ENCODE assay signal across 12 cellular contexts in genomic region chr1:23451452-23451851, GRCh38. TPM values are rescaled to one million over a fixed set of nuclear protein-coding genes. Genes with fewer than 3 reads are reported as not detected.
DNase-seq lines count a peak whose midpoint lies in the region; ATAC-seq and TF ChIP-seq lines count a peak whose summit lies in the region.
"Had no signal": no experiment of that assay in that cellular context is flagged by ENCODE, and none has a peak within 500 bp of the region (broad histone marks: within the 10 kb centered on the region; RNA-seq: fewer than 3 reads in every experiment).

No MANE protein-coding gene starts in this region.

- ATAC-seq in mucosa of descending colon (peak; percentile 30), HG02885 (IDR thresholded peaks at IDR 0.05; ENCODE audit: poor library complexity, unreplicated experiment) (no peak)

- peaks cover 8% of the 10 kb centered on the region for H3K27me3 Mint-ChIP-seq in activated CD4-positive, alpha-beta T cell treated with anti-CD3 and anti-CD28 coated beads, Interleukin-2, amount 10 ng/mL, durations not matched to agents 7 days and 5 days
- H3K27me3 Mint-ChIP-seq in brain (no peaks in the 10 kb centered on the region), type B pancreatic cell (no peaks in the 10 kb centered on the region)

- H3K36me3 Mint-ChIP-seq in activated CD4-positive, alpha-beta T cell treated with anti-CD3 and anti-CD28 coated beads, Interleukin-2, amount 10 ng/mL, durations not matched to agents 7 days and 5 days (ENCODE audit: low read depth): no peaks in the 10 kb centered on the region
- peaks cover 15% of the 10 kb centered on the region for H3K36me3 Mint-ChIP-seq in brain
- H3K36me3 Mint-ChIP-seq in type B pancreatic cell: peaks cover 7% of the 10 kb centered on the region
- H3K36me3 Mint-ChIP-seq: natural killer cell treated with Interleukin-12 subunit alpha and Interleukin-12 subunit beta and Interleukin-15 and Interleukin-18, amount 100 ng/mL, for 72 hours had no signal

- intact Hi-C loops in mucosa of descending colon (cut with DNase I, micrococcal nuclease): no loop called here

- POLR2A ChIA-PET in activated CD4-positive, alpha-beta T cell treated with anti-CD3 and anti-CD28 coated beads, Interleukin-2, amount 10 ng/mL, durations not matched to agents 7 days and 5 days (lab: Charles Lee): no interaction called here

- H3K4me1 ChIP-seq in mucosa of descending colon (ENCODE audit: low read depth): peaks cover 19% of the 10 kb centered on the region

- DNase-seq in activated CD4-positive, alpha-beta T cell treated with anti-CD3 and anti-CD28 coated beads, Interleukin-2, amount 10 ng/mL, durations not matched to agents 7 days and 5 days: no peak
- no peak for DNase-seq in activated CD4-positive, alpha-beta T cell treated with anti-CD3 and anti-CD28 coated beads, Interleukin-2, amount 50 U/mL, for 1 hour
- peak in 1 of 3 donors; percentile 48 for DNase-seq in mucosa of descending colon
- DNase-seq in type B pancreatic cell (ENCODE audit: extremely low spot score, unreplicated experiment): no peak
- DNase-seq in DMS153 treated with DMSO at 0.1 percent for 48 hours (lab: John Stamatoyannopoulos, UW; ENCODE audit: unreplicated experiment): no peak
- DNase-seq in GOT3 (lab: John Stamatoyannopoulos, UW): no peak
- DNase-seq: MV-4-11 had no signal

- no peaks in the 10 kb centered on the region for H3K9me3 Mint-ChIP-seq in activated CD4-positive, alpha-beta T cell treated with anti-CD3 and anti-CD28 coated beads, Interleukin-2, amount 10 ng/mL, durations not matched to agents 7 days and 5 days
- H3K9me3 Mint-ChIP-seq in brain (no peaks in the 10 kb centered on the region), type B pancreatic cell (no peaks in the 10 kb centered on the region)
- H3K9me3 Mint-ChIP-seq: natural killer cell treated with Interleukin-12 subunit alpha and Interleukin-12 subunit beta and Interleukin-15 and Interleukin-18, amount 100 ng/mL, for 72 hours; T-cell had no signal

- TF ChIP-seq CTCF in brain (conservative IDR thresholded peaks at IDR 0.05) (no peak), mucosa of descending colon (IDR thresholded peaks at IDR 0.05) (no peak), type B pancreatic cell (conservative IDR thresholded peaks at IDR 0.05) (no peak)

- no peaks in the 10 kb centered on the region for H3K36me3 ChIP-seq in mucosa of descending colon (ENCODE audit: low read depth)

- H3K9me3 ChIP-seq in mucosa of descending colon: no peaks in the 10 kb centered on the region

- peak overlapping the region; percentile 7 for H3K27ac Mint-ChIP-seq in activated CD4-positive, alpha-beta T cell treated with anti-CD3 and anti-CD28 coated beads, Interleukin-2, amount 10 ng/mL, durations not matched to agents 7 days and 5 days
- H3K27ac Mint-ChIP-seq in brain (peak overlapping the region in 4 of 5 experiments; percentile 28 to 88 (median 74)), type B pancreatic cell (peak overlapping the region; percentile 88)
- H3K27ac Mint-ChIP-seq: activated CD4-positive, alpha-beta T cell treated with anti-CD3 and anti-CD28 coated beads for 36 hours; natural killer cell treated with Interleukin-12 subunit alpha and Interleukin-12 subunit beta and Interleukin-15 and Interleukin-18, amount 100 ng/mL, for 72 hours; T-cell had no signal

- H3K4me1 Mint-ChIP-seq in activated CD4-positive, alpha-beta T cell treated with anti-CD3 and anti-CD28 coated beads, Interleukin-2, amount 10 ng/mL, durations not matched to agents 7 days and 5 days: peaks cover 25% of the 10 kb centered on the region
- H3K4me1 Mint-ChIP-seq in brain (peaks cover 20% of the 10 kb centered on the region), type B pancreatic cell (ENCODE audit: unreplicated experiment) (peaks cover 7% of the 10 kb centered on the region)

- no peak overlapping the region for H3K4me3 ChIP-seq in mucosa of descending colon

- no peak overlapping the region for H3K4me3 Mint-ChIP-seq in activated CD4-positive, alpha-beta T cell treated with anti-CD3 and anti-CD28 coated beads, Interleukin-2, amount 10 ng/mL, durations not matched to agents 7 days and 5 days
- H3K4me3 Mint-ChIP-seq in brain (no peak overlapping the region), type B pancreatic cell (peak overlapping the region; percentile 36)
- H3K4me3 Mint-ChIP-seq: activated CD4-positive, alpha-beta T cell treated with anti-CD3 and anti-CD28 coated beads for 36 hours; natural killer cell treated with Interleukin-12 subunit alpha and Interleukin-12 subunit beta and Interleukin-15 and Interleukin-18, amount 100 ng/mL, for 72 hours; T-cell had no signal

- CTCF ChIA-PET in activated CD4-positive, alpha-beta T cell treated with anti-CD3 and anti-CD28 coated beads, Interleukin-2, amount 10 ng/mL, durations not matched to agents 7 days and 5 days (lab: Charles Lee): interaction anchor here (1.5 kb wide), 1 partner anchor 176 kb away, joined by 5 read pairs; no protein-coding TSS in a partner anchor

RNA-seq across cellular contexts. Expression of gene TCEA3, which starts 26.9 kb away (rescaled TPM):
- 10 to 100 TPM; 18.3 to 19.5 TPM for total RNA-seq in activated CD4-positive, alpha-beta T cell treated with anti-CD3 and anti-CD28 coated beads, Interleukin-2, amount 10 ng/mL, durations not matched to agents 7 days and 5 days
- polyA plus RNA-seq in brain (ENCODE audit: insufficient read depth, low read depth, low replicate concordance): 2.2 TPM
- total RNA-seq in mucosa of descending colon (100 to 1,000 TPM in 2 of 3 donors, 10 to 100 TPM in 1; 95.7 to 200 (median 125) TPM), type B pancreatic cell (ENCODE audit: low replicate concordance) (8.8 and 9.2 TPM in 2 replicates)

RNA-seq across cellular contexts. Expression of gene ASAP3, which starts 32.5 kb away (rescaled TPM):
- under 1 TPM; 0.25 to 0.52 TPM for total RNA-seq in activated CD4-positive, alpha-beta T cell treated with anti-CD3 and anti-CD28 coated beads, Interleukin-2, amount 10 ng/mL, durations not matched to agents 7 days and 5 days
- 7.9 TPM for polyA plus RNA-seq in brain (ENCODE audit: insufficient read depth, low read depth, low replicate concordance)
- total RNA-seq in mucosa of descending colon: 10 to 100 TPM; 31.2 to 38.8 (median 37.8) TPM
- 41.9 and 65.7 TPM in 2 replicates for total RNA-seq in type B pancreatic cell (ENCODE audit: low replicate concordance)
- total RNA-seq: natural killer cell treated with Interleukin-12 subunit alpha and Interleukin-12 subunit beta and Interleukin-15 and Interleukin-18, amount 100 ng/mL, for 72 hours had no signal

Comparison
In these comparisons a context has a peak if more than half of its experiments do, and no peak if none do; other contexts are left out.
1. H3K27ac Mint-ChIP-seq: peak in every context shown above with its lines; median percentile 88 in type B pancreatic cell; 74 in brain; 7 in activated CD4-positive, alpha-beta T cell treated with anti-CD3 and anti-CD28 coated beads, Interleukin-2, amount 10 ng/mL, durations not matched to agents 7 days and 5 days.
2. RNA of gene ASAP3, which starts 32.5 kb away (total RNA-seq): 41.9 to 65.7 TPM in type B pancreatic cell and 31.2 to 38.8 TPM in mucosa of descending colon; 0.25 to 0.52 TPM in activated CD4-positive, alpha-beta T cell treated with anti-CD3 and anti-CD28 coated beads, Interleukin-2, amount 10 ng/mL, durations not matched to agents 7 days and 5 days; every median in the first group is over 10 times any median in the second.